ENCODE assay signal across 10 cellular contexts in the genomic region with DNA sequence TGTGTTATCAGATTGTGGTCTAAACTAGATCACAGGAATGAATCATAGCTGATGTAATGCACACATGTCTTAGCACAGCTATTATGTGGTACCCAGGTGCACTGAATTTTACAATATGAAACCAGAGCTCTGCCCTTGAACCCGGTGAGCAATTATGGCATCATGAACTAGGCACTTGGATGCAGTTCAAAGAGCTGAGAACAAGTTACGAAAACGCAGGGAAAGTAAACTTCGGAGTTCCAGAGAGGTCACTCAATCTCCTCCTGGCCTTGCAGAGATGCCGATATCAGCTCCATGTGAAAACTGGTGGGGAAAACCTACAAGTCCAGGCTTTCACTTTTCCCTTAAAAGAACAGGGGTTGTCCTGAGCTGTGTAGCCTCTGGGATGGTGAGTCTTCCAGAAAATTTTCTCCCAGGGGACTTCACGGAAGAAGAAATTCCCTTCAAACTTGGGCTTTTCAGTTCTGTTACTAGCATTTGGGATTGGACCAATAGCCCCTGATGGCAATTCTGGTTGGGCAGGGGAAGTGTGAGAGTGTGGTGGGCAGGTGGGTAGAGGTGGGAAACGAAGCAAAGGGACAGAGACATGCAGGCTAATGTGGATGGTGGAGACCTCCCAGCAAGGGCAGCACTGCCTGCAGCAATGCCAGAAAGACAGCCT.
A peak's percentile ranks its signal among the peaks of the same experiment; 100 is the strongest.
DNase-seq lines count a peak whose midpoint lies in the region; ATAC-seq and TF ChIP-seq lines count a peak whose summit lies in the region.
"Had no signal": no experiment of that assay in that cellular context is flagged by ENCODE, and none has a peak within 500 bp of the region (broad histone marks: within the 10 kb centered on the region; RNA-seq: fewer than 3 reads in every experiment).

No MANE protein-coding gene starts in this region.

- peaks cover 0 to 5% of the 10 kb centered on the region in 2 donors for H3K36me3 Mint-ChIP-seq in activated T-cell treated with anti-CD3 and anti-CD28 coated beads, Interleukin-2, amount 50 U/mL, for 72 hours (ENCODE audit: insufficient read depth in 2 of 2)

- peaks cover 2 to 6% of the 10 kb centered on the region in 2 donors for H3K9me3 Mint-ChIP-seq in activated T-cell treated with anti-CD3 and anti-CD28 coated beads, Interleukin-2, amount 50 U/mL, for 72 hours

- peaks cover 22% of the 10 kb centered on the region for H3K4me1 Mint-ChIP-seq in activated T-cell treated with anti-CD3 and anti-CD28 coated beads, Interleukin-2, amount 50 U/mL, for 72 hours (ENCODE audit: low read depth)

- H3K4me3 Mint-ChIP-seq in activated T-cell treated with anti-CD3 and anti-CD28 coated beads, Interleukin-2, amount 50 U/mL, for 72 hours, result peak overlapping the region; percentile 15 to 48
- H3K4me3 Mint-ChIP-seq: neural crest cell; stimulated activated memory B cell treated with anti-CD40 and anti-IgM and Interleukin-4, amounts not matched to agents 10 μg/mL and 1 μg/mL and 100 μg/mL, for 72 hours had no signal

- H3K4me3 ChIP-seq in AG10803 (ENCODE audit: low read length), result no peak overlapping the region

- ATAC-seq in activated T-cell treated with anti-CD3 and anti-CD28 coated beads, Interleukin-2, amount 50 U/mL, for 72 hours (replicated peaks in 1 of 2), result peak; percentile 94 to 97
- ATAC-seq: stimulated activated memory B cell treated with anti-CD40 and anti-IgM and Interleukin-4, amounts not matched to agents 10 μg/mL and 1 μg/mL and 100 μg/mL, for 72 hours had no signal

- peaks cover 10% of the 10 kb centered on the region for H3K27me3 Mint-ChIP-seq in activated T-cell treated with anti-CD3 and anti-CD28 coated beads, Interleukin-2, amount 50 U/mL, for 72 hours (ENCODE audit: low read depth)

- H3K27ac Mint-ChIP-seq in activated T-cell treated with anti-CD3 and anti-CD28 coated beads, Interleukin-2, amount 50 U/mL, for 72 hours, result no peak overlapping the region
- H3K27ac Mint-ChIP-seq: stimulated activated memory B cell treated with anti-CD40 and anti-IgM and Interleukin-4, amounts not matched to agents 10 μg/mL and 1 μg/mL and 100 μg/mL, for 72 hours had no signal

- TF ChIP-seq CTCF in AG10803 (conservative IDR thresholded peaks at IDR 0.05; ENCODE audit: low read length), result no peak

- DNase-seq in AG10803 (ENCODE audit: low read depth), result peak; percentile 40
- DNase-seq in HS-5 (ENCODE audit: low read depth), result peak; percentile 99
- peak; percentile 34 to 47 for DNase-seq in activated T-cell treated with anti-CD3 and anti-CD28 coated beads, Interleukin-2, amount 50 U/mL, for 72 hours
- DNase-seq in kidney tubule cell (ENCODE audit: low spot score), result peak; percentile 91
- no peak for DNase-seq in COLO829 (ENCODE audit: low spot score)
- DNase-seq in SK-N-DZ (ENCODE audit: low spot score), result no peak
- no peak for DNase-seq in mesenteric fat pad (ENCODE audit: low spot score)
- no peak for DNase-seq in stimulated activated CD4-positive, alpha-beta T cell treated with anti-CD3 and anti-CD28 coated beads, Interleukin-4, amount 100 ng/mL, for 24 hours

Comparison
In these comparisons a context has a peak if more than half of its experiments do, and no peak if none do; other contexts are left out.
1. DNase-seq: peak in AG10803 (single experiment), HS-5 (single experiment), activated T-cell treated with anti-CD3 and anti-CD28 coated beads, Interleukin-2, amount 50 U/mL, for 72 hours (2 of 2) and kidney tubule cell (single experiment); none in COLO829 (single experiment), SK-N-DZ (single experiment), mesenteric fat pad (single experiment) and stimulated activated CD4-positive, alpha-beta T cell treated with anti-CD3 and anti-CD28 coated beads, Interleukin-4, amount 100 ng/mL, for 24 hours (single experiment).